8 cellular contexts compared by ENCODE assay signal in the genomic region with DNA sequence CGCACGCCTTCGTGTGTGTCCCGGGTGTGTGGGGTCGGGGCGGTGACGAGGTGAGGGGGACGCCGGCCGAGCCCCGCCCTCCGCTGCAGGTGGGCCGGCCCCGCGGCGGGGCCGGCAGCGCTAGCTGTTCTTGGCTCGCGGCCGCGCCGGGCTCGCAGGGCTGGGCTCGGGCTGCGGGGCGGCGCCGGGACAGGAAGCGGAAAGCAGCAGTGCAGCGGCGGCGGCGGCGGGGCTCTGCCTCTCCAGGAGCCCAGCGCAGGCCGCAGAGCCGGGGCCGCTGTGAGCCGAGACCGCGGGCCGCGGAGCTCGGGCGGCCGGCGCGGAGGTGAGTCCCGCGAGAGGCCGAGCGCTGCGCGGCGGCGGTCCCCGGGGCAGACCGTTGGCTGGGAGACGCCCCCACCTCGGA. TPM values are rescaled to one million over a fixed set of nuclear protein-coding genes. Genes with fewer than 3 reads are reported as not detected.
DNase-seq lines count a peak whose midpoint lies in the region; ATAC-seq and TF ChIP-seq lines count a peak whose summit lies in the region.

A gene (plus strand): TSS at position 209 of the 406 bp plus-strand sequence. CDS start 9,444 bp downstream, outside the sequence.

- no peaks in the 10 kb centered on the region for H3K9me2 ChIP-seq in neural cell (ENCODE audit: insufficient read depth, low read length)

- DNase-seq in COR-L47 (lab: John Stamatoyannopoulos, UW) (peak; percentile 66), NCI-H460 (ENCODE audit: extremely low read depth, low read depth) (peak; percentile 39), fibroblast of peridontal ligament (ENCODE audit: extremely low read depth) (peak; percentile 29), NAMALWA (ENCODE audit: low spot score) (no peak)
- DNase-seq in activated T-cell treated with anti-CD3 and anti-CD28 coated beads, Interleukin-2, amount 50 U/mL, for 1 hour: peak; percentile 25

- H3K36me3 ChIP-seq in neural cell (ENCODE audit: insufficient read depth, low read length): no peaks in the 10 kb centered on the region

- H3K27ac ChIP-seq in neural cell (ENCODE audit: low read length): no peak within 1 kb of the TSS

- no peaks in the 10 kb centered on the region for H4K20me1 ChIP-seq in neural cell (ENCODE audit: insufficient read depth)

- no peak for TF ChIP-seq RAD21 in neural cell (conservative IDR thresholded peaks at IDR 0.05)

- no peak within 1 kb of the TSS for H2AFZ ChIP-seq in neural cell (ENCODE audit: low read depth, low read length)

- no peaks in the 10 kb centered on the region for H3F3A ChIP-seq in neural cell (ENCODE audit: insufficient read depth, low read length, poor library complexity, severe bottlenecking)

- peaks cover 19% of the 10 kb centered on the region for H3K27me3 ChIP-seq in neural cell (ENCODE audit: insufficient read depth, low read depth, low read length)

- peak; percentile 51 for TF ChIP-seq POLR2A in GM19099 (IDR thresholded peaks at IDR 0.05; ENCODE audit: extremely low read depth, insufficient read length, low read depth)

- peak within 1 kb of the TSS; percentile 80 for H3K4me3 ChIP-seq in neural cell (ENCODE audit: low read length)

- TF ChIP-seq EP300 in neural cell (conservative IDR thresholded peaks at IDR 0.05; ENCODE audit: poor library complexity, severe bottlenecking): no peak

- H3K79me2 ChIP-seq in neural cell (replicated peaks; ENCODE audit: insufficient read depth, low read length): no peaks in the 10 kb centered on the region

- H3K4me2 ChIP-seq in neural cell (ENCODE audit: low read length): peak within 1 kb of the TSS; percentile 72

- ATAC-seq in HG03139 (IDR thresholded peaks at IDR 0.05; ENCODE audit: unreplicated experiment): peak; percentile 50

- H3K9me3 ChIP-seq in neural cell (ENCODE audit: low read length): no peaks in the 10 kb centered on the region

- TF ChIP-seq CTCF in neural cell (IDR thresholded peaks at IDR 0.05; ENCODE audit: poor library complexity, severe bottlenecking): no peak

- H3K9ac ChIP-seq in neural cell (ENCODE audit: low read length): peak within 1 kb of the TSS; percentile 49

TF ChIP-seq in neural cell, 6 proteins besides CTCF, POLR2A, EP300 and RAD21:
- TF ChIP-seq MXI1 (conservative IDR thresholded peaks at IDR 0.05; ENCODE audit: poor library complexity, severe bottlenecking) (no peak), SMC3 (conservative IDR thresholded peaks at IDR 0.05; ENCODE audit: poor library complexity) (no peak), POLR2AphosphoS5 (IDR thresholded peaks at IDR 0.05) (no peak)
- TF ChIP-seq, protein P1, sequence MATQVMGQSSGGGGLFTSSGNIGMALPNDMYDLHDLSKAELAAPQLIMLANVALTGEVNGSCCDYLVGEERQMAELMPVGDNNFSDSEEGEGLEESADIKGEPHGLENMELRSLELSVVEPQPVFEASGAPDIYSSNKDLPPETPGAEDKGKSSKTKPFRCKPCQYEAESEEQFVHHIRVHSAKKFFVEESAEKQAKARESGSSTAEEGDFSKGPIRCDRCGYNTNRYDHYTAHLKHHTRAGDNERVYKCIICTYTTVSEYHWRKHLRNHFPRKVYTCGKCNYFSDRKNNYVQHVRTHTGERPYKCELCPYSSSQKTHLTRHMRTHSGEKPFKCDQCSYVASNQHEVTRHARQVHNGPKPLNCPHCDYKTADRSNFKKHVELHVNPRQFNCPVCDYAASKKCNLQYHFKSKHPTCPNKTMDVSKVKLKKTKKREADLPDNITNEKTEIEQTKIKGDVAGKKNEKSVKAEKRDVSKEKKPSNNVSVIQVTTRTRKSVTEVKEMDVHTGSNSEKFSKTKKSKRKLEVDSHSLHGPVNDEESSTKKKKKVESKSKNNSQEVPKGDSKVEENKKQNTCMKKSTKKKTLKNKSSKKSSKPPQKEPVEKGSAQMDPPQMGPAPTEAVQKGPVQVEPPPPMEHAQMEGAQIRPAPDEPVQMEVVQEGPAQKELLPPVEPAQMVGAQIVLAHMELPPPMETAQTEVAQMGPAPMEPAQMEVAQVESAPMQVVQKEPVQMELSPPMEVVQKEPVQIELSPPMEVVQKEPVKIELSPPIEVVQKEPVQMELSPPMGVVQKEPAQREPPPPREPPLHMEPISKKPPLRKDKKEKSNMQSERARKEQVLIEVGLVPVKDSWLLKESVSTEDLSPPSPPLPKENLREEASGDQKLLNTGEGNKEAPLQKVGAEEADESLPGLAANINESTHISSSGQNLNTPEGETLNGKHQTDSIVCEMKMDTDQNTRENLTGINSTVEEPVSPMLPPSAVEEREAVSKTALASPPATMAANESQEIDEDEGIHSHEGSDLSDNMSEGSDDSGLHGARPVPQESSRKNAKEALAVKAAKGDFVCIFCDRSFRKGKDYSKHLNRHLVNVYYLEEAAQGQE (IDR thresholded peaks at IDR 0.05; ENCODE audit: borderline replicate concordance): no peak

RNA-seq across cellular contexts. Expression of the gene that starts here (rescaled TPM):
- total RNA-seq in NCI-H460 (2014; rRNA removed; shearing (Covaris generic)): 20.5 and 21.1 TPM in 2 replicates
- polyA plus RNA-seq in NCI-H460 (2014; cell fraction: nucleus; rRNA removed): 12.5 and 15.1 TPM in 2 replicates
- polyA plus RNA-seq in neural cell: 0.40 and 0.53 TPM in 2 replicates
- polyA minus RNA-seq in neural cell: 1.5 and 2.1 TPM in 2 replicates
